ENCODE assay signal across 1 cellular context in the genomic region with DNA sequence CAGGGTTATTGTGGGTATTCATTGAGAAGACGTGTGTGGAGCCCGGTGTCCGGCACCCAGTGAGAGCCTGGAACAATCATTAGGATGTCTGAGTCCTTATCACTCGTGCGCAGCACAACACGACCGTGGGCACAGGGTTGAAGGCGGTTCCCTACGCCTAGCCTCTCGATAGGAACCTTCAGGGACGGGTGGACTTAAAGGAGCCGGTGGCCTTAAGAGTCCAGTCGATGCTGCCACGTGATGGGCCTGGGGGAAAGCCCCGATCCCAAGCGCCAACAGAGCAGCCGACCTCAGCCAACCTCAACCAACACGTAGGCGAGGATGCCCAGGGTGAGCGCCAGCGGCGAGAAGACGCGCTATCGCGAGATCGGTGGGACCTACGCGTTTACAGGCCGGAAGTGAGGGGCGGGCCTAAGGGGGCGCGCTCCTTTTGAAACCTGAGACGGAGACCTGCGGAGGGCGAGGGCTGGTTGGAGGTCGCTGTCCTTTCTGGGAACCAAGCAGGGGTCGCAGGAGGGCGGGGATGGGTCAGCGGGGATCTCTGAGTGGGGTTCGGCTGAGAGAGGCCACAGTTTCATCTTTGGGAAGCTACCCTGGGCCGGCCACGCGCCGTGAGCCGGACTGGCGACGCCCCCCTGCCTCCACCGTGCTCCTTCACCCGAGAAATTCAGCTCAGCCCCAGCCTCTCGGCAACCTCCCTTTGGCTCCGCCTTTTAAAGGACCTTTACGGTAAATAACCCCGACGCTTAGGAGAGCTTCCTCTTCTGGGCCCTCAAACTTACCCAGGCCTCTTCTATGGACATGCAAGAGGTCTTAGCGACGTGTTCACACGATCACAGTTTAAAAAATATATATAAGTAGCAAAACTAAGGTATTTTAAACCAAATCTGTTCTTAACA.
TF ChIP-seq lines count a peak whose summit lies in the region.

No MANE protein-coding gene starts in this region.

TF ChIP-seq in H1, 55 proteins besides CTCF, POLR2A, EP300 and RAD21:
- TF ChIP-seq SP1 (IDR thresholded peaks at IDR 0.05; ENCODE audit: low read depth, low read length) (peak; percentile 36; the same call in 1 of the 2 replicates), ASH2L (IDR thresholded peaks at IDR 0.05; ENCODE audit: low read length) (peak; percentile 56), BRCA1 (IDR thresholded peaks at IDR 0.05; ENCODE audit: low read depth, low read length) (peak; percentile 97), PHF8 (conservative IDR thresholded peaks at IDR 0.05; ENCODE audit: low read depth, low read length) (peak; percentile 88), TBP (IDR thresholded peaks at IDR 0.05; ENCODE audit: low read depth, low read length) (peak; percentile 82), BACH1 (IDR thresholded peaks at IDR 0.05; ENCODE audit: low read length) (0 out of 2 replicates have a peak, but pooled peaks have one; percentile 9), TAF7 (optimal IDR thresholded peaks at IDR 0.05; ENCODE audit: borderline replicate concordance, low read depth, low read length) (peak; percentile 84), KDM4A (IDR thresholded peaks at IDR 0.05; ENCODE audit: low read depth, low read length, severe bottlenecking) (peak; percentile 95), ZNF274 (IDR thresholded peaks at IDR 0.05; ENCODE audit: borderline replicate concordance, extremely low read depth, low read length) (no peak), SP4 (IDR thresholded peaks at IDR 0.05; ENCODE audit: low read length) (peak; percentile 58; the same call in 1 of the 2 replicates), TEAD4 (IDR thresholded peaks at IDR 0.05; ENCODE audit: low read depth, low read length) (no peak), NRF1 (IDR thresholded peaks at IDR 0.05; ENCODE audit: low read depth, low read length) (no peak), CHD2 (IDR thresholded peaks at IDR 0.05; ENCODE audit: low read length) (peak; percentile 99), CHD7 (IDR thresholded peaks at IDR 0.05; ENCODE audit: insufficient replicate concordance, low read length) (no peak), HDAC2 (IDR thresholded peaks at IDR 0.05; ENCODE audit: borderline replicate concordance in 1 of 2, low read depth in 2 of 2, low read length in 2 of 2) (no peak), EGR1 (IDR thresholded peaks at IDR 0.05; ENCODE audit: borderline replicate concordance, low read depth, low read length) (peak; percentile 24; the same call in 1 of the 2 replicates), GABPA (IDR thresholded peaks at IDR 0.05; ENCODE audit: borderline replicate concordance, insufficient read depth, low read length) (peak; percentile 77; the same call in 1 of the 2 replicates), GTF2F1 (IDR thresholded peaks at IDR 0.05; ENCODE audit: borderline replicate concordance, low read depth, low read length) (peak; percentile 50; the same call in 1 of the 2 replicates), TAF1 (IDR thresholded peaks at IDR 0.05; ENCODE audit: low read depth, low read length) (peak; percentile 93), SIX5 (IDR thresholded peaks at IDR 0.05; ENCODE audit: low read depth, low read length) (peak; percentile 44), POLR2AphosphoS5 (IDR thresholded peaks at IDR 0.05; ENCODE audit: low read depth, low read length) (peak; percentile 84), CREB1 (IDR thresholded peaks at IDR 0.05) (peak; percentile 85), MAX (IDR thresholded peaks at IDR 0.05) (peak; percentile 71; the same call in 1 of the 2 replicates)
- TF ChIP-seq, protein P1, sequence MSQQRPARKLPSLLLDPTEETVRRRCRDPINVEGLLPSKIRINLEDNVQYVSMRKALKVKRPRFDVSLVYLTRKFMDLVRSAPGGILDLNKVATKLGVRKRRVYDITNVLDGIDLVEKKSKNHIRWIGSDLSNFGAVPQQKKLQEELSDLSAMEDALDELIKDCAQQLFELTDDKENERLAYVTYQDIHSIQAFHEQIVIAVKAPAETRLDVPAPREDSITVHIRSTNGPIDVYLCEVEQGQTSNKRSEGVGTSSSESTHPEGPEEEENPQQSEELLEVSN (IDR thresholded peaks at IDR 0.05), result peak; percentile 64
TF ChIP-seq in H1: peak in this region for 19.
